14 cellular contexts compared by ENCODE assay signal in genomic region chr1:94326329-94326728, GRCh38.
A peak's percentile ranks its signal among the peaks of the same experiment; 100 is the strongest.
DNase-seq lines count a peak whose midpoint lies in the region; ATAC-seq and TF ChIP-seq lines count a peak whose summit lies in the region.
"Had no signal": no experiment of that assay in that cellular context is flagged by ENCODE, and none has a peak within 500 bp of the region (broad histone marks: within the 10 kb centered on the region; RNA-seq: fewer than 3 reads in every experiment).

No MANE protein-coding gene starts in this region.

- CTCF ChIA-PET in Calu3 (lab: Charles Lee) (interaction anchor here (0.7 to 2.7 kb wide), 10 partner anchors 10 to 281 kb away, joined by 3 to 17 read pairs (median 4); partner anchors contain the start of gene ARHGAP29), Panc1 (lab: Charles Lee) (interaction anchor here (0.6 to 1.8 kb wide), 2 partner anchors 9 to 289 kb away, joined by 3 to 7 read pairs; no protein-coding TSS in a partner anchor)

- H2AFZ ChIP-seq in parathyroid adenoma, result peak overlapping the region; percentile 11

- no peak for DNase-seq in Calu3
- no peak for DNase-seq in Panc1 (ENCODE audit: low read depth, low spot score)
- no peak for DNase-seq in esophagus squamous epithelium (lab: John Stamatoyannopoulos, UW)
- DNase-seq in stimulated activated CD8-positive, alpha-beta memory T cell treated with anti-CD3 and anti-CD28 coated beads, Interleukin-4, amount 100 ng/mL, for 48 hours, result no peak
- no peak for DNase-seq in NK-92 (lab: John Stamatoyannopoulos, UW; ENCODE audit: unreplicated experiment)
- DNase-seq: activated CD4-positive, alpha-beta T cell treated with anti-CD3 and anti-CD28 coated beads for 4 hours; activated naive CD4-positive, alpha-beta T cell treated with anti-CD3 and anti-CD28 coated beads for 36 hours; effector memory CD8-positive, alpha-beta T cell; NCI-H2029; ovary; RPMI8226 had no signal

- H3K27me3 Mint-ChIP-seq in Calu3 (ENCODE audit: unreplicated experiment), result no peaks in the 10 kb centered on the region

- POLR2A ChIA-PET in Panc1 (lab: Charles Lee), result interaction anchor here (0.6 to 1.5 kb wide), 3 partner anchors 9 to 88 kb away, joined by 3 to 25 read pairs (median 8); partner anchors contain the start of gene ARHGAP29

- H3K4me1 ChIP-seq in Panc1 (ENCODE audit: control insufficient read depth, insufficient read depth, low read length) (peaks cover 90% of the 10 kb centered on the region), esophagus squamous epithelium (peaks cover 5 to 58% (median 21%) of the 10 kb centered on the region in 3 donors), parathyroid adenoma (peaks cover 4% of the 10 kb centered on the region)

- intact Hi-C loops in Calu3 (cut with micrococcal nuclease; ENCODE audit: unreplicated experiment) (loop anchor here (1.0 to 5.0 kb wide), 2 partner anchors 39 to 90 kb away; no protein-coding TSS in a partner anchor), Panc1 (cut with micrococcal nuclease; ENCODE audit: unreplicated experiment) (loop anchor here (2.0 kb wide), 1 partner anchor 80 kb away; no protein-coding TSS in a partner anchor), esophagus squamous epithelium (cut with DNase I) (loop anchor here (5.0 to 10.0 kb wide), 2 partner anchors 92 to 279 kb away; partner anchors contain the start of gene ARHGAP29)

- H3K4me2 ChIP-seq in parathyroid adenoma (ENCODE audit: low read length), result peak overlapping the region; percentile 4

- no peaks in the 10 kb centered on the region for H3K9me3 Mint-ChIP-seq in Calu3 (ENCODE audit: low read depth, unreplicated experiment)
- H3K9me3 Mint-ChIP-seq: activated naive CD4-positive, alpha-beta T cell treated with anti-CD3 and anti-CD28 coated beads for 36 hours; effector memory CD8-positive, alpha-beta T cell had no signal

- H3K4me1 Mint-ChIP-seq in Calu3 (ENCODE audit: low read depth, unreplicated experiment), result peaks cover 88% of the 10 kb centered on the region

- H3K27ac Mint-ChIP-seq in Calu3 (ENCODE audit: unreplicated experiment), result peak overlapping the region; percentile 97
- H3K27ac Mint-ChIP-seq: activated naive CD4-positive, alpha-beta T cell treated with anti-CD3 and anti-CD28 coated beads for 36 hours; effector memory CD8-positive, alpha-beta T cell had no signal

- H3K9ac ChIP-seq in parathyroid adenoma, result no peak overlapping the region

- H3K4me3 ChIP-seq in Panc1 (ENCODE audit: low read depth in 2 of 2, low read length in 2 of 2) (peak overlapping the region in 1 of 2 experiments; percentile 15; a peak in 1 of 4 replicates), esophagus squamous epithelium (no peak overlapping the region), parathyroid adenoma (ENCODE audit: low read depth, low read length) (no peak overlapping the region)
- H3K4me3 ChIP-seq: ovary had no signal

- H3K36me3 ChIP-seq in Panc1 (ENCODE audit: control insufficient read depth, insufficient read depth, low read length) (no peaks in the 10 kb centered on the region), esophagus squamous epithelium (no peaks in the 10 kb centered on the region), parathyroid adenoma (ENCODE audit: control insufficient read depth, insufficient read depth, low read length) (no peaks in the 10 kb centered on the region)
- H3K36me3 ChIP-seq: ovary had no signal

- H3K36me3 Mint-ChIP-seq in Calu3 (ENCODE audit: insufficient read depth, unreplicated experiment), result no peaks in the 10 kb centered on the region

- BruUV-seq in Calu3 (replicated peaks; lab: Mats Ljungman, UMichigan), result no TSS peak
- BruUV-seq in Panc1 (replicated peaks; lab: Mats Ljungman, UMichigan), result TSS peak; percentile 34

- H3K4me3 Mint-ChIP-seq in Calu3 (ENCODE audit: low read depth, unreplicated experiment), result no peak overlapping the region
- H3K4me3 Mint-ChIP-seq: activated naive CD4-positive, alpha-beta T cell treated with anti-CD3 and anti-CD28 coated beads for 36 hours; effector memory CD8-positive, alpha-beta T cell had no signal

- H3K9me3 ChIP-seq in Panc1 (ENCODE audit: control insufficient read depth, insufficient read depth, low read depth, low read length) (no peaks in the 10 kb centered on the region), esophagus squamous epithelium (no peaks in the 10 kb centered on the region), parathyroid adenoma (ENCODE audit: control insufficient read depth, low read length) (no peaks in the 10 kb centered on the region)
- H3K9me3 ChIP-seq: ovary had no signal

- 58 to 69% methylated on average over 4 of the region's 4 CpGs for WGBS in esophagus squamous epithelium, 2 donors

- H3K79me2 ChIP-seq in parathyroid adenoma, result no peaks in the 10 kb centered on the region

- TF ChIP-seq CTCF in Calu3 (IDR thresholded peaks at IDR 0.05; ENCODE audit: unreplicated experiment) (no peak), Panc1 (IDR thresholded peaks at IDR 0.05) (no peak), esophagus squamous epithelium (IDR thresholded peaks at IDR 0.05) (no peak), parathyroid adenoma (IDR thresholded peaks at IDR 0.05) (no peak)

- in situ Hi-C loops in Panc1 (cut with HindIII; ENCODE audit: low pct_unique_long_range_greater_than_20kb, low sequenced_read_pairs), result no loop called here

- ATAC-seq in Panc1 (peak; percentile 22), HG03571 (IDR thresholded peaks at IDR 0.05; ENCODE audit: unreplicated experiment) (no peak), HG02798 (IDR thresholded peaks at IDR 0.05; ENCODE audit: poor library complexity, unreplicated experiment) (no peak)
- ATAC-seq: effector memory CD8-positive, alpha-beta T cell had no signal

- no peaks in the 10 kb centered on the region for H3K27me3 ChIP-seq in Panc1 (ENCODE audit: control insufficient read depth, insufficient read depth, low read length)
- peaks cover 0 to 5% (median 0%) of the 10 kb centered on the region in 4 donors for H3K27me3 ChIP-seq in esophagus squamous epithelium
- H3K27me3 ChIP-seq in parathyroid adenoma (ENCODE audit: control insufficient read depth, insufficient read depth, low read length), result no peaks in the 10 kb centered on the region
- H3K27me3 ChIP-seq: ovary had no signal

- TF ChIP-seq POLR2A in esophagus squamous epithelium (IDR thresholded peaks at IDR 0.05), result no peak

- peak overlapping the region; percentile 100 for H3K27ac ChIP-seq in Panc1 (ENCODE audit: low read length)
- H3K27ac ChIP-seq in esophagus squamous epithelium, result peak overlapping the region in 3 of 4 donors; percentile 46 to 65 (median 51)
- H3K27ac ChIP-seq in parathyroid adenoma, result peak overlapping the region; percentile 55
- H3K27ac ChIP-seq: ovary had no signal
